1 cellular context compared by ENCODE assay signal in the genomic region with DNA sequence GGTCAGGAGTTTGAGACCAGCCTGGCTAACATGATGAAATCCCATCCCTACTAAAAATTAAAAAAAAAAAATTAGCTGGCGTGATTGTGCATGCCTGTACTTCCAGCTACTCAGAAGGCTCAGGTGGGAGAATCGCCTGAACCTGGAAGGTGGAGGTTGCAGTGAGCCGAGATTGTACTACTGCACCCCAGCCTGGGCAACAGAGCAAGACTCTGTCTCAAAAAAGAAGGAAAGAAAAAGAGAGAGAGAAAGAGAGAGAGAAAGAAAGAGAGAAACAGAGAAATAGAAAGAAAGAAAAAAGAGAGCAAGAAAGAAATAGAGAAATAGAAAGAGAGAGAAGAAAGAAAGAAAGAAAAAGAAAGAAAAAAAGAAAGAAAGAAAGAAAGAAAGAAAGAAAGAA.
TF ChIP-seq lines count a peak whose summit lies in the region.

No MANE protein-coding gene starts in this region.

TF ChIP-seq in GM23338, 12 proteins besides CTCF, POLR2A, EP300 and RAD21 (continued from another document):
- TF ChIP-seq, protein P1, sequence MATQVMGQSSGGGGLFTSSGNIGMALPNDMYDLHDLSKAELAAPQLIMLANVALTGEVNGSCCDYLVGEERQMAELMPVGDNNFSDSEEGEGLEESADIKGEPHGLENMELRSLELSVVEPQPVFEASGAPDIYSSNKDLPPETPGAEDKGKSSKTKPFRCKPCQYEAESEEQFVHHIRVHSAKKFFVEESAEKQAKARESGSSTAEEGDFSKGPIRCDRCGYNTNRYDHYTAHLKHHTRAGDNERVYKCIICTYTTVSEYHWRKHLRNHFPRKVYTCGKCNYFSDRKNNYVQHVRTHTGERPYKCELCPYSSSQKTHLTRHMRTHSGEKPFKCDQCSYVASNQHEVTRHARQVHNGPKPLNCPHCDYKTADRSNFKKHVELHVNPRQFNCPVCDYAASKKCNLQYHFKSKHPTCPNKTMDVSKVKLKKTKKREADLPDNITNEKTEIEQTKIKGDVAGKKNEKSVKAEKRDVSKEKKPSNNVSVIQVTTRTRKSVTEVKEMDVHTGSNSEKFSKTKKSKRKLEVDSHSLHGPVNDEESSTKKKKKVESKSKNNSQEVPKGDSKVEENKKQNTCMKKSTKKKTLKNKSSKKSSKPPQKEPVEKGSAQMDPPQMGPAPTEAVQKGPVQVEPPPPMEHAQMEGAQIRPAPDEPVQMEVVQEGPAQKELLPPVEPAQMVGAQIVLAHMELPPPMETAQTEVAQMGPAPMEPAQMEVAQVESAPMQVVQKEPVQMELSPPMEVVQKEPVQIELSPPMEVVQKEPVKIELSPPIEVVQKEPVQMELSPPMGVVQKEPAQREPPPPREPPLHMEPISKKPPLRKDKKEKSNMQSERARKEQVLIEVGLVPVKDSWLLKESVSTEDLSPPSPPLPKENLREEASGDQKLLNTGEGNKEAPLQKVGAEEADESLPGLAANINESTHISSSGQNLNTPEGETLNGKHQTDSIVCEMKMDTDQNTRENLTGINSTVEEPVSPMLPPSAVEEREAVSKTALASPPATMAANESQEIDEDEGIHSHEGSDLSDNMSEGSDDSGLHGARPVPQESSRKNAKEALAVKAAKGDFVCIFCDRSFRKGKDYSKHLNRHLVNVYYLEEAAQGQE (IDR thresholded peaks at IDR 0.05; ENCODE audit: unreplicated experiment) = no peak
- TF ChIP-seq STAT1 (IDR thresholded peaks at IDR 0.05; ENCODE audit: unreplicated experiment) (no peak), EZH2 (IDR thresholded peaks at IDR 0.05; ENCODE audit: low read depth, unreplicated experiment) (no peak), ZNF114 (CRISPR knock-in tag; IDR thresholded peaks at IDR 0.05) (no peak), CREB1 (CRISPR knock-in tag; IDR thresholded peaks at IDR 0.05; ENCODE audit: low read depth) (no peak), EZH2phosphoT487 (IDR thresholded peaks at IDR 0.05; ENCODE audit: unreplicated experiment) (no peak)
- TF ChIP-seq, protein P2, sequence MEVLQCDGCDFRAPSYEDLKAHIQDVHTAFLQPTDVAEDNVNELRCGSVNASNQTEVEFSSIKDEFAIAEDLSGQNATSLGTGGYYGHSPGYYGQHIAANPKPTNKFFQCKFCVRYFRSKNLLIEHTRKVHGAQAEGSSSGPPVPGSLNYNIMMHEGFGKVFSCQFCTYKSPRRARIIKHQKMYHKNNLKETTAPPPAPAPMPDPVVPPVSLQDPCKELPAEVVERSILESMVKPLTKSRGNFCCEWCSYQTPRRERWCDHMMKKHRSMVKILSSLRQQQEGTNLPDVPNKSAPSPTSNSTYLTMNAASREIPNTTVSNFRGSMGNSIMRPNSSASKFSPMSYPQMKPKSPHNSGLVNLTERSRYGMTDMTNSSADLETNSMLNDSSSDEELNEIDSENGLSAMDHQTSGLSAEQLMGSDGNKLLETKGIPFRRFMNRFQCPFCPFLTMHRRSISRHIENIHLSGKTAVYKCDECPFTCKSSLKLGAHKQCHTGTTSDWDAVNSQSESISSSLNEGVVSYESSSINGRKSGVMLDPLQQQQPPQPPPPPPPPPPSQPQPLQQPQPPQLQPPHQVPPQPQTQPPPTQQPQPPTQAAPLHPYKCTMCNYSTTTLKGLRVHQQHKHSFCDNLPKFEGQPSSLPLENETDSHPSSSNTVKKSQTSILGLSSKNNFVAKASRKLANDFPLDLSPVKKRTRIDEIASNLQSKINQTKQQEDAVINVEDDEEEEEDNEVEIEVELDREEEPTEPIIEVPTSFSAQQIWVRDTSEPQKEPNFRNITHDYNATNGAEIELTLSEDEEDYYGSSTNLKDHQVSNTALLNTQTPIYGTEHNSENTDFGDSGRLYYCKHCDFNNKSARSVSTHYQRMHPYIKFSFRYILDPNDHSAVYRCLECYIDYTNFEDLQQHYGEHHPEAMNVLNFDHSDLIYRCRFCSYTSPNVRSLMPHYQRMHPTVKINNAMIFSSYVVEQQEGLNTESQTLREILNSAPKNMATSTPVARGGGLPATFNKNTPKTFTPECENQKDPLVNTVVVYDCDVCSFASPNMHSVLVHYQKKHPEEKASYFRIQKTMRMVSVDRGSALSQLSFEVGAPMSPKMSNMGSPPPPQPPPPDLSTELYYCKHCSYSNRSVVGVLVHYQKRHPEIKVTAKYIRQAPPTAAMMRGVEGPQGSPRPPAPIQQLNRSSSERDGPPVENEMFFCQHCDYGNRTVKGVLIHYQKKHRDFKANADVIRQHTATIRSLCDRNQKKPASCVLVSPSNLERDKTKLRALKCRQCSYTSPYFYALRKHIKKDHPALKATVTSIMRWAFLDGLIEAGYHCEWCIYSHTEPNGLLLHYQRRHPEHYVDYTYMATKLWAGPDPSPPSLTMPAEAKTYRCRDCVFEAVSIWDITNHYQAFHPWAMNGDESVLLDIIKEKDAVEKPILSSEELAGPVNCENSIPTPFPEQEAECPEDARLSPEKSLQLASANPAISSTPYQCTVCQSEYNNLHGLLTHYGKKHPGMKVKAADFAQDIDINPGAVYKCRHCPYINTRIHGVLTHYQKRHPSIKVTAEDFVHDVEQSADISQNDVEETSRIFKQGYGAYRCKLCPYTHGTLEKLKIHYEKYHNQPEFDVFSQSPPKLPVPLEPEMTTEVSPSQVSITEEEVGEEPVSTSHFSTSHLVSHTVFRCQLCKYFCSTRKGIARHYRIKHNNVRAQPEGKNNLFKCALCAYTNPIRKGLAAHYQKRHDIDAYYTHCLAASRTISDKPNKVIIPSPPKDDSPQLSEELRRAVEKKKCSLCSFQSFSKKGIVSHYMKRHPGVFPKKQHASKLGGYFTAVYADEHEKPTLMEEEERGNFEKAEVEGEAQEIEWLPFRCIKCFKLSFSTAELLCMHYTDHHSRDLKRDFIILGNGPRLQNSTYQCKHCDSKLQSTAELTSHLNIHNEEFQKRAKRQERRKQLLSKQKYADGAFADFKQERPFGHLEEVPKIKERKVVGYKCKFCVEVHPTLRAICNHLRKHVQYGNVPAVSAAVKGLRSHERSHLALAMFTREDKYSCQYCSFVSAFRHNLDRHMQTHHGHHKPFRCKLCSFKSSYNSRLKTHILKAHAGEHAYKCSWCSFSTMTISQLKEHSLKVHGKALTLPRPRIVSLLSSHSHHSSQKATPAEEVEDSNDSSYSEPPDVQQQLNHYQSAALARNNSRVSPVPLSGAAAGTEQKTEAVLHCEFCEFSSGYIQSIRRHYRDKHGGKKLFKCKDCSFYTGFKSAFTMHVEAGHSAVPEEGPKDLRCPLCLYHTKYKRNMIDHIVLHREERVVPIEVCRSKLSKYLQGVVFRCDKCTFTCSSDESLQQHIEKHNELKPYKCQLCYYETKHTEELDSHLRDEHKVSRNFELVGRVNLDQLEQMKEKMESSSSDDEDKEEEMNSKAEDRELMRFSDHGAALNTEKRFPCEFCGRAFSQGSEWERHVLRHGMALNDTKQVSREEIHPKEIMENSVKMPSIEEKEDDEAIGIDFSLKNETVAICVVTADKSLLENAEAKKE (CRISPR knock-in tag; IDR thresholded peaks at IDR 0.05) = no peak
